In the genomic region with DNA sequence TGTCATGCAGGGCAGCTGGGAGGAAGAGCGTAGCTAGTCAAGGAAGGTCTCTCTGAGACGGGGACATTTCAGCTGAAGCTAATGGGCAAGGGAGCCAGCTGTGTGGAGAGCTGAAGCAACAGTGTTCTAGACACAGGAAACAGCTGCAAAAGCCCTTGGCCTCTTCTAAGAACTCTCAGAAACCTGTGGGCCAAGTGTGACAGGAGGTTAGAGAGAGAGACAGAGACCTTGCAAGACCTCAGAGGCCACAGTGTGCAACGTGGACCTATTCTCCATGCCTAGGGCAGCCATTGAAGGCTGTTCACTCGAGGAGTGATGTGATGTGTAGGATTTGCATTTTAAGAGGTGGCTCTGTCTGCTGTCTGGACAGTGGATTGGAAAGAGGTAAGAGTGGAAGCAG, we compare ENCODE assay signal across 1 cellular context.
TF ChIP-seq lines count a peak whose summit lies in the region.

No MANE protein-coding gene starts in this region.

TF ChIP-seq in HepG2, 621 proteins besides CTCF, POLR2A, EP300 and RAD21 (continued from another document):
- TF ChIP-seq, protein P1, sequence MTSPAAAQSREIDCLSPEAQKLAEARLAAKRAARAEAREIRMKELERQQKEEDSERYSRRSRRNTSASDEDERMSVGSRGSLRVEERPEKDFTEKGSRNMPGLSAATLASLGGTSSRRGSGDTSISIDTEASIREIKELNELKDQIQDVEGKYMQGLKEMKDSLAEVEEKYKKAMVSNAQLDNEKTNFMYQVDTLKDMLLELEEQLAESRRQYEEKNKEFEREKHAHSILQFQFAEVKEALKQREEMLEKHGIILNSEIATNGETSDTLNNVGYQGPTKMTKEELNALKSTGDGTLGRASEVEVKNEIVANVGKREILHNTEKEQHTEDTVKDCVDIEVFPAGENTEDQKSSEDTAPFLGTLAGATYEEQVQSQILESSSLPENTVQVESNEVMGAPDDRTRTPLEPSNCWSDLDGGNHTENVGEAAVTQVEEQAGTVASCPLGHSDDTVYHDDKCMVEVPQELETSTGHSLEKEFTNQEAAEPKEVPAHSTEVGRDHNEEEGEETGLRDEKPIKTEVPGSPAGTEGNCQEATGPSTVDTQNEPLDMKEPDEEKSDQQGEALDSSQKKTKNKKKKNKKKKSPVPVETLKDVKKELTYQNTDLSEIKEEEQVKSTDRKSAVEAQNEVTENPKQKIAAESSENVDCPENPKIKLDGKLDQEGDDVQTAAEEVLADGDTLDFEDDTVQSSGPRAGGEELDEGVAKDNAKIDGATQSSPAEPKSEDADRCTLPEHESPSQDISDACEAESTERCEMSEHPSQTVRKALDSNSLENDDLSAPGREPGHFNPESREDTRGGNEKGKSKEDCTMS (CRISPR knock-in tag; conservative IDR thresholded peaks at IDR 0.05): no peak
- no peak for TF ChIP-seq ZSCAN30 (CRISPR knock-in tag; IDR thresholded peaks at IDR 0.05)
- TF ChIP-seq CEBPB (IDR thresholded peaks at IDR 0.05; ENCODE audit: borderline replicate concordance, low read depth, low read length): no peak
- TF ChIP-seq CHD2 (IDR thresholded peaks at IDR 0.05; ENCODE audit: low read depth, low read length): no peak
- no peak for TF ChIP-seq ZNF878 (CRISPR knock-in tag; IDR thresholded peaks at IDR 0.05)
- no peak for TF ChIP-seq THYN1 (CRISPR knock-in tag; IDR thresholded peaks at IDR 0.05; ENCODE audit: borderline replicate concordance, low read depth)
